11 cellular contexts compared by ENCODE assay signal in the genomic region with DNA sequence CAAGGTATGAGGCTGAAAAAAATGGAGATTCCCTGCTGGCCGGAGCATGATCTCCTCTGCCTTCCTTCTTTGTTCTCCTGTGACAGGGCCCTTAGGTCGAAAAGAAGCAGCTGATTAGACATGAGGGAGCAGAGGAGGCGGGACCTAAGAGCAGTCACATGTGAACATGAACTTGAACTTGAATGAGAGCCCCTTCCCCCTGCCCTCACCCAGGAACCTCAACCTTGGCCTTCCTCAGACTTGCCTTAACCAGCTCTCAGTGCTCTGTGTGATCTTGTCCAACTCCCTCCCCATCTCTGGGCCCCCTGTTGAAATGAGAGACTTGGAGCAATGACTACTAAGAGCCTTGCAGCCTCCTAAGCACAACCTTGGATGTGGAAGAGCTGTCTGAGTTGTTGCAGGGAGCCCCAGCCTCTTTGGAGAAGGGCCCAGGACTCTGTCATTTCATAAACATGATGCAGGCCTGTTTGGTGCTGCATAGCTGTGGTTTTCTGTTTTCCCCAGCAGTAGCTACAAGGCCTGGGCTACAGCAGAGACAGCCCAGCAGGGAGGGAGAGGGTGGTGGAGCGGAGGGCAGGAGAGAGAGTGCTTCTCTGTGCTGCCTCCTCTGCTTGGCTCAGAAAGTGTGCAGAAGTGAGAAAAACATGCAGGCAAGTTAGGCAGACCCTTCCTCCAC.
DNase-seq lines count a peak whose midpoint lies in the region; ATAC-seq and TF ChIP-seq lines count a peak whose summit lies in the region.
"Had no signal": no experiment of that assay in that cellular context is flagged by ENCODE, and none has a peak within 500 bp of the region (broad histone marks: within the 10 kb centered on the region; RNA-seq: fewer than 3 reads in every experiment).

No MANE protein-coding gene starts in this region.

- 27 to 40% methylated on average over 2 of the region's 4 CpGs for WGBS in gastroesophageal sphincter (ENCODE audit: low coverage in 1 of 2), 2 donors

- peak; percentile 53 for DNase-seq in Ammon's horn (ENCODE audit: low spot score)
- DNase-seq in SK-N-MC (ENCODE audit: low read depth, low spot score), result no peak
- DNase-seq in pons (ENCODE audit: low spot score), result peak; percentile 39
- DNase-seq in 8988T, result no peak
- DNase-seq in activated T-cell treated with anti-CD3 and anti-CD28 coated beads for 4 hours, result no peak
- no peak for DNase-seq in NCI-H1092 (lab: John Stamatoyannopoulos, UW)
- DNase-seq: H9, NCI-H526 had no signal

- no peak for TF ChIP-seq EP300 in gastroesophageal sphincter (IDR thresholded peaks at IDR 0.05)

- no peak for TF ChIP-seq CTCF in gastroesophageal sphincter (IDR thresholded peaks at IDR 0.05)

- H3K27me3 ChIP-seq in gastroesophageal sphincter, result no peaks in the 10 kb centered on the region
- H3K27me3 ChIP-seq: neutrophil had no signal

- H3K36me3 ChIP-seq in SK-N-MC (ENCODE audit: insufficient read depth, low read length) (no peaks in the 10 kb centered on the region), gastroesophageal sphincter (no peaks in the 10 kb centered on the region)
- H3K36me3 ChIP-seq: neutrophil had no signal

- no peak for TF ChIP-seq POLR2A in gastroesophageal sphincter (IDR thresholded peaks at IDR 0.05)

- H3K9me3 ChIP-seq in SK-N-MC (ENCODE audit: low read depth, low read length), result no peaks in the 10 kb centered on the region
- peaks cover 0 to 5% (median 0%) of the 10 kb centered on the region in 3 donors for H3K9me3 ChIP-seq in gastroesophageal sphincter
- H3K9me3 ChIP-seq: neutrophil had no signal

- ATAC-seq in gastroesophageal sphincter, result peak; percentile 81
- no peak for ATAC-seq in HG02870 (IDR thresholded peaks at IDR 0.05; ENCODE audit: unreplicated experiment)

- peaks cover 0 to 30% (median 13%) of the 10 kb centered on the region in 3 donors for H3K4me1 ChIP-seq in gastroesophageal sphincter

- H3K4me3 ChIP-seq in SK-N-MC (no peak overlapping the region), gastroesophageal sphincter (no peak overlapping the region)

- H3K9ac ChIP-seq in SK-N-MC (ENCODE audit: insufficient read length), result no peak overlapping the region

- H3K27ac ChIP-seq in SK-N-MC (peak overlapping the region; percentile 73; the same call in 1 of the 2 replicates), gastroesophageal sphincter (peak overlapping the region in 3 of 4 donors; percentile 27 to 54 (median 53))
- H3K27ac ChIP-seq: neutrophil had no signal

Comparison
In these comparisons a context has a peak if more than half of its experiments do, and no peak if none do; other contexts are left out.
1. DNase-seq: peak in Ammon's horn (single experiment) and pons (single experiment); none in SK-N-MC (single experiment), 8988T (single experiment), activated T-cell treated with anti-CD3 and anti-CD28 coated beads for 4 hours (single experiment) and NCI-H1092 (single experiment).